10 cellular contexts compared by ENCODE assay signal in genomic region chr4:69760455-69760854, GRCh38. TPM values are rescaled to one million over a fixed set of nuclear protein-coding genes. Genes with fewer than 3 reads are reported as not detected.
DNase-seq lines count a peak whose midpoint lies in the region; ATAC-seq, FAIRE-seq and TF ChIP-seq lines count a peak whose summit lies in the region.
"Had no signal": no experiment of that assay in that cellular context is flagged by ENCODE, and none has a peak within 500 bp of the region (broad histone marks: within the 10 kb centered on the region; RNA-seq: fewer than 3 reads in every experiment).

SULT1B1 (minus strand) TSS chr4:69760620; CDS start chr4:69755217, 5,403 bp downstream.

- TF ChIP-seq CTCF in neutrophil (IDR thresholded peaks at IDR 0.05) = no peak

- H3K4me3 Mint-ChIP-seq in T-helper 17 cell = peak within 1 kb of the TSS; percentile 82

- H3K36me3 ChIP-seq in neutrophil = no peaks in the 10 kb centered on the region
- H3K36me3 ChIP-seq: SJSA1 had no signal

- H3K4me1 Mint-ChIP-seq in T-helper 17 cell = peaks cover 15% of the 10 kb centered on the region

- H3K36me3 Mint-ChIP-seq in T-helper 17 cell (ENCODE audit: low read depth) = peaks cover 4% of the 10 kb centered on the region

- peak; percentile 97 for ATAC-seq in T-helper 17 cell
- ATAC-seq in HG03354 (IDR thresholded peaks at IDR 0.05; ENCODE audit: poor library complexity, severe bottlenecking, unreplicated experiment) = no peak
- ATAC-seq in GM19395 (IDR thresholded peaks at IDR 0.05; ENCODE audit: unreplicated experiment) = no peak

- DNase-seq in GDM1 (lab: John Stamatoyannopoulos, UW) (peak; percentile 58), T-helper 17 cell (no peak), dedifferentiated amniotic fluid mesenchymal stem cell (ENCODE audit: extremely low spot score) (peak; percentile 25), H54 (ENCODE audit: insufficient read length, low spot score) (no peak), NCI-H1092 treated with DMSO at 0.1 percent for 48 hours (lab: John Stamatoyannopoulos, UW) (no peak)

- H3K27me3 ChIP-seq in neutrophil = no peaks in the 10 kb centered on the region
- H3K27me3 ChIP-seq: SJSA1 had no signal

- H3K4me3 ChIP-seq in neutrophil (ENCODE audit: low read depth in 1 of 2, low read length in 1 of 2) = peak within 1 kb of the TSS; percentile 69 to 83
- H3K4me3 ChIP-seq: SJSA1 had no signal

- no peak for FAIRE-seq in H54 (lab: Jason Lieb, UNC)
- FAIRE-seq: GM18507 had no signal

- peak within 1 kb of the TSS; percentile 87 for H3K27ac ChIP-seq in neutrophil
- H3K27ac ChIP-seq: SJSA1 had no signal

- H3K27ac Mint-ChIP-seq in T-helper 17 cell = peak within 1 kb of the TSS; percentile 67

- no peak for TF ChIP-seq POLR2A in H54 (IDR thresholded peaks at IDR 0.05; ENCODE audit: low read depth, low read length)

- H3K9me3 ChIP-seq in T-helper 17 cell (ENCODE audit: control insufficient read depth, low read length, poor library complexity, severe bottlenecking) (no peaks in the 10 kb centered on the region), neutrophil (no peaks in the 10 kb centered on the region)
- H3K9me3 ChIP-seq: SJSA1 had no signal

- H3K4me1 ChIP-seq in neutrophil (ENCODE audit: control insufficient read depth in 1 of 2, insufficient read depth in 1 of 2, low read depth in 1 of 2, low read length in 1 of 2) = peaks cover 48 to 53% of the 10 kb centered on the region in 2 experiments
- H3K4me1 ChIP-seq: SJSA1 had no signal

- H3K27me3 Mint-ChIP-seq in T-helper 17 cell = no peaks in the 10 kb centered on the region

RNA-seq across cellular contexts. Expression of gene SULT1B1, which starts in this region (rescaled TPM):
- 1 to 10 TPM; 4.3 to 6.3 TPM for total RNA-seq in T-helper 17 cell
- total RNA-seq: SJSA1 had no signal

Comparison
In these comparisons a context has a peak if more than half of its experiments do, and no peak if none do; other contexts are left out.
1. DNase-seq: peak in GDM1 (single experiment) and dedifferentiated amniotic fluid mesenchymal stem cell (single experiment); none in T-helper 17 cell (0 of 3), H54 (single experiment) and NCI-H1092 treated with DMSO at 0.1 percent for 48 hours (single experiment).